1 cellular context compared by ENCODE assay signal in the genomic region with DNA sequence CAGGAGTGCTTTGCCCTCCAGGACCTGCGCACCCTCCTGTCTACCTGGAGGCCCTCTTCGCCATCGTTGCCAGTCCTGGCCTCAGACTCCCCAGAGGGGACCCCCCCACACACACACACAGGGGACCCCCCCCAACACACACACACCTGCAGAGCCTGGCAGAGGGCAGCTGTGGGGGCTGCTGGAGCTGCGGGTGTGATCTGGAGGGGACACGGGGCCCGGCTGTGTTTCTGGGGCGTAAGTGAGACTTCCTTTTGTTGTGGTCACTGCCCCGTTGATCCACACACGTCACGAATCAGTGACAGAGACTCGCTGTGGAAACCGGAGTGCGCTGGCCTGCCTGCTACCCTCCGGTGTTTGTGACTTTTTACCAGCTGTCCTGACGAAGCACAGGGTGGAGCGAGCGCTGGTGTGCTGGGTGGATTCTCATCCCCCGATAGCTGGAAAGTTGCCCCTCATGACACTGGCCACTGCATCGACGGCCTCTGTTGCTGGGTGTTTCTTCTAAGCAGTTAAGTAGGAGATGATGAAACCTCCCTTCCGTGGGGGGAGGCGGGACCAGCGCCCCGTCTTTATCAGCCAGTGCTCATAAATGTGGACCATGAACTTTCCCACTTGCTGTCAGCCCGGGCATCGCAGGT.
TF ChIP-seq lines count a peak whose summit lies in the region.

No MANE protein-coding gene starts in this region.

TF ChIP-seq in K562, 482 proteins besides CTCF, POLR2A, EP300 and RAD21 (continued from another document):
- TF ChIP-seq, protein P1, sequence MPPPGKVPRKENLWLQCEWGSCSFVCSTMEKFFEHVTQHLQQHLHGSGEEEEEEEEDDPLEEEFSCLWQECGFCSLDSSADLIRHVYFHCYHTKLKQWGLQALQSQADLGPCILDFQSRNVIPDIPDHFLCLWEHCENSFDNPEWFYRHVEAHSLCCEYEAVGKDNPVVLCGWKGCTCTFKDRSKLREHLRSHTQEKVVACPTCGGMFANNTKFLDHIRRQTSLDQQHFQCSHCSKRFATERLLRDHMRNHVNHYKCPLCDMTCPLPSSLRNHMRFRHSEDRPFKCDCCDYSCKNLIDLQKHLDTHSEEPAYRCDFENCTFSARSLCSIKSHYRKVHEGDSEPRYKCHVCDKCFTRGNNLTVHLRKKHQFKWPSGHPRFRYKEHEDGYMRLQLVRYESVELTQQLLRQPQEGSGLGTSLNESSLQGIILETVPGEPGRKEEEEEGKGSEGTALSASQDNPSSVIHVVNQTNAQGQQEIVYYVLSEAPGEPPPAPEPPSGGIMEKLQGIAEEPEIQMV (tag; conservative IDR thresholded peaks at IDR 0.05; ENCODE audit: low read depth): no peak
- TF ChIP-seq CREM (IDR thresholded peaks at IDR 0.05; ENCODE audit: low read depth): no peak
- TF ChIP-seq ZNF766 (CRISPR knock-in tag; conservative IDR thresholded peaks at IDR 0.05): peak; percentile 52; the same call in 1 of the 2 replicates
- no peak for TF ChIP-seq CBFA2T2 (conservative IDR thresholded peaks at IDR 0.05)
- TF ChIP-seq SMAD2 (IDR thresholded peaks at IDR 0.05; ENCODE audit: low read depth, low read length): no peak
- no peak for TF ChIP-seq ARID1B (IDR thresholded peaks at IDR 0.05)
- TF ChIP-seq HLTF (IDR thresholded peaks at IDR 0.05): no peak
- TF ChIP-seq E2F3 (CRISPR knock-in tag; IDR thresholded peaks at IDR 0.05): 0 out of 2 replicates have a peak, but pooled peaks have one; percentile 27
- no peak for TF ChIP-seq TFAM (CRISPR knock-in tag; conservative IDR thresholded peaks at IDR 0.05)
- TF ChIP-seq, protein P2, sequence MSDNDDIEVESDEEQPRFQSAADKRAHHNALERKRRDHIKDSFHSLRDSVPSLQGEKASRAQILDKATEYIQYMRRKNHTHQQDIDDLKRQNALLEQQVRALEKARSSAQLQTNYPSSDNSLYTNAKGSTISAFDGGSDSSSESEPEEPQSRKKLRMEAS (CRISPR knock-in tag; IDR thresholded peaks at IDR 0.05): 0 out of 2 replicates have a peak, but pooled peaks have one; percentile 31
- 0 out of 2 replicates have a peak, but pooled peaks have one; percentile 18 for TF ChIP-seq CTBP1 (IDR thresholded peaks at IDR 0.05; ENCODE audit: borderline replicate concordance)
- no peak for TF ChIP-seq CBX1 (IDR thresholded peaks at IDR 0.05; ENCODE audit: low read depth)
- no peak for TF ChIP-seq SMARCC2 (IDR thresholded peaks at IDR 0.05; ENCODE audit: low read depth)
- TF ChIP-seq, protein P3, sequence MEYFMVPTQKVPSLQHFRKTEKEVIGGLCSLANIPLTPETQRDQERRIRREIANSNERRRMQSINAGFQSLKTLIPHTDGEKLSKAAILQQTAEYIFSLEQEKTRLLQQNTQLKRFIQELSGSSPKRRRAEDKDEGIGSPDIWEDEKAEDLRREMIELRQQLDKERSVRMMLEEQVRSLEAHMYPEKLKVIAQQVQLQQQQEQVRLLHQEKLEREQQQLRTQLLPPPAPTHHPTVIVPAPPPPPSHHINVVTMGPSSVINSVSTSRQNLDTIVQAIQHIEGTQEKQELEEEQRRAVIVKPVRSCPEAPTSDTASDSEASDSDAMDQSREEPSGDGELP (CRISPR knock-in tag; IDR thresholded peaks at IDR 0.05; ENCODE audit: borderline replicate concordance): peak; percentile 44; the same call in 1 of the 2 replicates
- TF ChIP-seq, protein P4, sequence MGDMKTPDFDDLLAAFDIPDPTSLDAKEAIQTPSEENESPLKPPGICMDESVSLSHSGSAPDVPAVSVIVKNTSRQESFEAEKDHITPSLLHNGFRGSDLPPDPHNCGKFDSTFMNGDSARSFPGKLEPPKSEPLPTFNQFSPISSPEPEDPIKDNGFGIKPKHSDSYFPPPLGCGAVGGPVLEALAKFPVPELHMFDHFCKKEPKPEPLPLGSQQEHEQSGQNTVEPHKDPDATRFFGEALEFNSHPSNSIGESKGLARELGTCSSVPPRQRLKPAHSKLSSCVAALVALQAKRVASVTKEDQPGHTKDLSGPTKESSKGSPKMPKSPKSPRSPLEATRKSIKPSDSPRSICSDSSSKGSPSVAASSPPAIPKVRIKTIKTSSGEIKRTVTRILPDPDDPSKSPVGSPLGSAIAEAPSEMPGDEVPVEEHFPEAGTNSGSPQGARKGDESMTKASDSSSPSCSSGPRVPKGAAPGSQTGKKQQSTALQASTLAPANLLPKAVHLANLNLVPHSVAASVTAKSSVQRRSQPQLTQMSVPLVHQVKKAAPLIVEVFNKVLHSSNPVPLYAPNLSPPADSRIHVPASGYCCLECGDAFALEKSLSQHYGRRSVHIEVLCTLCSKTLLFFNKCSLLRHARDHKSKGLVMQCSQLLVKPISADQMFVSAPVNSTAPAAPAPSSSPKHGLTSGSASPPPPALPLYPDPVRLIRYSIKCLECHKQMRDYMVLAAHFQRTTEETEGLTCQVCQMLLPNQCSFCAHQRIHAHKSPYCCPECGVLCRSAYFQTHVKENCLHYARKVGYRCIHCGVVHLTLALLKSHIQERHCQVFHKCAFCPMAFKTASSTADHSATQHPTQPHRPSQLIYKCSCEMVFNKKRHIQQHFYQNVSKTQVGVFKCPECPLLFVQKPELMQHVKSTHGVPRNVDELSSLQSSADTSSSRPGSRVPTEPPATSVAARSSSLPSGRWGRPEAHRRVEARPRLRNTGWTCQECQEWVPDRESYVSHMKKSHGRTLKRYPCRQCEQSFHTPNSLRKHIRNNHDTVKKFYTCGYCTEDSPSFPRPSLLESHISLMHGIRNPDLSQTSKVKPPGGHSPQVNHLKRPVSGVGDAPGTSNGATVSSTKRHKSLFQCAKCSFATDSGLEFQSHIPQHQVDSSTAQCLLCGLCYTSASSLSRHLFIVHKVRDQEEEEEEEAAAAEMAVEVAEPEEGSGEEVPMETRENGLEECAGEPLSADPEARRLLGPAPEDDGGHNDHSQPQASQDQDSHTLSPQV (IDR thresholded peaks at IDR 0.05): no peak
- no peak for TF ChIP-seq HNRNPH1 (optimal IDR thresholded peaks at IDR 0.05; ENCODE audit: low read depth, low read length)
- peak; percentile 69; the same call in 1 of the 2 replicates for TF ChIP-seq CEBPG (CRISPR knock-in tag; IDR thresholded peaks at IDR 0.05)
- TF ChIP-seq CEBPG (tag; conservative IDR thresholded peaks at IDR 0.05 in 1 of 2, IDR thresholded peaks at IDR 0.05 in 1 of 2): no peak; a peak in 1 of 4 replicates
- TF ChIP-seq ZNF354B (CRISPR knock-in tag; IDR thresholded peaks at IDR 0.05): no peak
- TF ChIP-seq, protein P5, sequence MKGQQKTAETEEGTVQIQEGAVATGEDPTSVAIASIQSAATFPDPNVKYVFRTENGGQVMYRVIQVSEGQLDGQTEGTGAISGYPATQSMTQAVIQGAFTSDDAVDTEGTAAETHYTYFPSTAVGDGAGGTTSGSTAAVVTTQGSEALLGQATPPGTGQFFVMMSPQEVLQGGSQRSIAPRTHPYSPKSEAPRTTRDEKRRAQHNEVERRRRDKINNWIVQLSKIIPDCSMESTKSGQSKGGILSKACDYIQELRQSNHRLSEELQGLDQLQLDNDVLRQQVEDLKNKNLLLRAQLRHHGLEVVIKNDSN (CRISPR knock-in tag; IDR thresholded peaks at IDR 0.05): peak; percentile 14; the same call in 1 of the 2 replicates
- TF ChIP-seq, protein P6, sequence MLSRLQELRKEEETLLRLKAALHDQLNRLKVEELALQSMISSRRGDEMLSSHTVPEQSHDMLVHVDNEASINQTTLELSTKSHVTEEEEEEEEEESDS (CRISPR knock-in tag; IDR thresholded peaks at IDR 0.05): no peak
- TF ChIP-seq, protein P7, sequence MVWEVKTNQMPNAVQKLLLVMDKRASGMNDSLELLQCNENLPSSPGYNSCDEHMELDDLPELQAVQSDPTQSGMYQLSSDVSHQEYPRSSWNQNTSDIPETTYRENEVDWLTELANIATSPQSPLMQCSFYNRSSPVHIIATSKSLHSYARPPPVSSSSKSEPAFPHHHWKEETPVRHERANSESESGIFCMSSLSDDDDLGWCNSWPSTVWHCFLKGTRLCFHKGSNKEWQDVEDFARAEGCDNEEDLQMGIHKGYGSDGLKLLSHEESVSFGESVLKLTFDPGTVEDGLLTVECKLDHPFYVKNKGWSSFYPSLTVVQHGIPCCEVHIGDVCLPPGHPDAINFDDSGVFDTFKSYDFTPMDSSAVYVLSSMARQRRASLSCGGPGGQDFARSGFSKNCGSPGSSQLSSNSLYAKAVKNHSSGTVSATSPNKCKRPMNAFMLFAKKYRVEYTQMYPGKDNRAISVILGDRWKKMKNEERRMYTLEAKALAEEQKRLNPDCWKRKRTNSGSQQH (CRISPR knock-in tag; IDR thresholded peaks at IDR 0.05): no peak
- peak; percentile 61 for TF ChIP-seq RBFOX2 (IDR thresholded peaks at IDR 0.05; ENCODE audit: low read depth, low read length)
